10 cellular contexts compared by ENCODE assay signal in genomic region chr20:7770578-7770977, GRCh38.
DNase-seq lines count a peak whose midpoint lies in the region; ATAC-seq and TF ChIP-seq lines count a peak whose summit lies in the region.
"Had no signal": no experiment of that assay in that cellular context is flagged by ENCODE, and none has a peak within 500 bp of the region (broad histone marks: within the 10 kb centered on the region; RNA-seq: fewer than 3 reads in every experiment).

No MANE protein-coding gene starts in this region.

- H3K27ac Mint-ChIP-seq in chondrocyte (ENCODE audit: unreplicated experiment) (no peak overlapping the region), type B pancreatic cell (no peak overlapping the region)
- H3K27ac Mint-ChIP-seq: memory B cell had no signal

- H3K4me2 ChIP-seq in DND-41 (ENCODE audit: insufficient read depth, low read length), result no peak overlapping the region

- H3K36me3 Mint-ChIP-seq in chondrocyte (ENCODE audit: low read depth) (no peaks in the 10 kb centered on the region), type B pancreatic cell (no peaks in the 10 kb centered on the region)
- H3K36me3 Mint-ChIP-seq: memory B cell had no signal

- H3K79me2 ChIP-seq in DND-41 (ENCODE audit: insufficient read depth, low read length), result no peaks in the 10 kb centered on the region

- no peak overlapping the region for H2AFZ ChIP-seq in DND-41 (ENCODE audit: low read depth, low read length)

- H3K9ac ChIP-seq in DND-41 (ENCODE audit: low read depth, low read length), result no peak overlapping the region

- H3K4me3 ChIP-seq in DND-41 (ENCODE audit: low read depth in 1 of 2, low read length in 2 of 2), result no peak overlapping the region
- no peak overlapping the region for H3K4me3 ChIP-seq in coronary artery

- H3K9me3 Mint-ChIP-seq in chondrocyte (ENCODE audit: low read depth), result peaks cover 3% of the 10 kb centered on the region
- no peaks in the 10 kb centered on the region for H3K9me3 Mint-ChIP-seq in type B pancreatic cell

- no peak for ATAC-seq in DND-41 (ENCODE audit: insufficient read depth, low read depth)
- peak; percentile 98 for ATAC-seq in GM21423 (IDR thresholded peaks at IDR 0.05; ENCODE audit: unreplicated experiment)
- peak; percentile 95 for ATAC-seq in HG03469 (IDR thresholded peaks at IDR 0.05; ENCODE audit: unreplicated experiment)

- no peaks in the 10 kb centered on the region for H3K36me3 ChIP-seq in DND-41 (ENCODE audit: insufficient read depth, low read length)

- no peaks in the 10 kb centered on the region for H3K9me3 ChIP-seq in DND-41 (ENCODE audit: insufficient read depth, low read length, severe bottlenecking)

- H3K27me3 ChIP-seq in DND-41 (ENCODE audit: insufficient read depth, low read length, poor library complexity), result no peaks in the 10 kb centered on the region

- DNase-seq in DND-41, result peak; percentile 9
- DNase-seq in SHP77 treated with DMSO at 0.1 percent for 48 hours (lab: John Stamatoyannopoulos, UW), result peak; percentile 98
- no peak for DNase-seq in coronary artery (ENCODE audit: low spot score)
- no peak for DNase-seq in chondrocyte (ENCODE audit: low spot score)
- DNase-seq in retina, result no peak
- DNase-seq in type B pancreatic cell (ENCODE audit: extremely low spot score, unreplicated experiment), result no peak
- DNase-seq: NCI-H1048 had no signal

- H3K27me3 Mint-ChIP-seq in chondrocyte (ENCODE audit: low read depth) (peaks cover 6% of the 10 kb centered on the region), type B pancreatic cell (no peaks in the 10 kb centered on the region)
- H3K27me3 Mint-ChIP-seq: memory B cell had no signal

- no peaks in the 10 kb centered on the region for H3K4me1 ChIP-seq in DND-41 (ENCODE audit: insufficient read depth, low read length)

- H4K20me1 ChIP-seq in DND-41 (ENCODE audit: insufficient read depth, low read length), result no peaks in the 10 kb centered on the region

- no peak overlapping the region for H3K27ac ChIP-seq in DND-41 (ENCODE audit: low read length)
- H3K27ac ChIP-seq in coronary artery, result no peak overlapping the region

- TF ChIP-seq CTCF in DND-41 (IDR thresholded peaks at IDR 0.05; ENCODE audit: borderline replicate concordance, extremely low read depth, low read length, poor library complexity, severe bottlenecking) (no peak), coronary artery (IDR thresholded peaks at IDR 0.05) (no peak), chondrocyte (IDR thresholded peaks at IDR 0.05) (no peak), type B pancreatic cell (conservative IDR thresholded peaks at IDR 0.05) (no peak)

- H3K4me3 Mint-ChIP-seq in chondrocyte (ENCODE audit: unreplicated experiment), result no peak overlapping the region
- no peak overlapping the region for H3K4me3 Mint-ChIP-seq in type B pancreatic cell
- H3K4me3 Mint-ChIP-seq: memory B cell had no signal

- H3K4me1 Mint-ChIP-seq in chondrocyte (ENCODE audit: low read depth), result no peaks in the 10 kb centered on the region
- H3K4me1 Mint-ChIP-seq in type B pancreatic cell (ENCODE audit: unreplicated experiment), result no peaks in the 10 kb centered on the region
- H3K4me1 Mint-ChIP-seq: memory B cell had no signal

Comparison
In these comparisons a context has a peak if more than half of its experiments do, and no peak if none do; other contexts are left out.
1. DNase-seq: peak in DND-41 (single experiment) and SHP77 treated with DMSO at 0.1 percent for 48 hours (single experiment); none in coronary artery (single experiment), chondrocyte (single experiment), retina (single experiment) and type B pancreatic cell (single experiment).